Comparison of ENCODE assay signal across 8 cellular contexts in genomic region chr15:78035319-78035718, GRCh38. TPM values are rescaled to one million over a fixed set of nuclear protein-coding genes. Genes with fewer than 3 reads are reported as not detected.
A peak's percentile ranks its signal among the peaks of the same experiment; 100 is the strongest.
DNase-seq lines count a peak whose midpoint lies in the region; ATAC-seq, FAIRE-seq and TF ChIP-seq lines count a peak whose summit lies in the region.

No MANE protein-coding gene starts in this region.

- no peaks in the 10 kb centered on the region; the same call in 2 of the 3 replicates for H3K4me1 ChIP-seq in A549
- peaks cover 58% of the 10 kb centered on the region for H3K4me1 ChIP-seq in OCI-LY7 (ENCODE audit: insufficient read depth, low read length, poor library complexity, severe bottlenecking)
- H3K4me1 ChIP-seq in muscle layer of duodenum (ENCODE audit: control insufficient read depth in 1 of 2, insufficient read depth in 2 of 2, low read length in 2 of 2) = peaks cover 18 to 21% of the 10 kb centered on the region in 2 donors

- H2AFZ ChIP-seq in OCI-LY7 (ENCODE audit: low read length) = no peak overlapping the region

- BruUV-seq in OCI-LY7 (replicated peaks; lab: Mats Ljungman, UMichigan) = no TSS peak

- CTCF ChIA-PET in A549 (lab: Yijun Ruan, JAX) = interaction anchor here (0.9 to 2.7 kb wide), 9 partner anchors 11 to 273 kb away, joined by 3 to 8 read pairs (median 4); no protein-coding TSS in a partner anchor
- CTCF ChIA-PET in OCI-LY7 (lab: Charles Lee; ENCODE audit: unreplicated experiment) = interaction anchor here (0.9 to 1.7 kb wide), 3 partner anchors 15 to 24 kb away, joined by 3 to 4 read pairs (median 3); no protein-coding TSS in a partner anchor

- ATAC-seq in A549 (no peak), GM19328 (IDR thresholded peaks at IDR 0.05; ENCODE audit: unreplicated experiment) (no peak)

- TF ChIP-seq RAD21 in A549 (conservative IDR thresholded peaks at IDR 0.05 in 1 of 2, IDR thresholded peaks at IDR 0.05 in 1 of 2) = no peak

- DNase-seq in A549 (ENCODE audit: low read depth in 1 of 2, low spot score in 1 of 2) (no peak), OCI-LY7 (ENCODE audit: low spot score) (no peak), cardiac fibroblast (ENCODE audit: low read depth in 2 of 2) (peak; percentile 41 to 47), ACHN (no peak), MG63 (no peak), NCI-H446 treated with DMSO at 0.1 percent for 48 hours (lab: John Stamatoyannopoulos, UW) (no peak)

- H3K27me3 ChIP-seq in muscle layer of duodenum (ENCODE audit: low read depth, low read length) = no peaks in the 10 kb centered on the region
- no peaks in the 10 kb centered on the region for H3K27me3 ChIP-seq in MG63

- no peak overlapping the region for H3K4me2 ChIP-seq in A549
- H3K4me2 ChIP-seq in OCI-LY7 (ENCODE audit: low read length) = peak overlapping the region; percentile 54

- TF ChIP-seq CTCF in A549 (IDR thresholded peaks at IDR 0.05) (no peak), OCI-LY7 (conservative IDR thresholded peaks at IDR 0.05; ENCODE audit: low read length) (no peak), cardiac fibroblast (IDR thresholded peaks at IDR 0.05; ENCODE audit: low read depth, low read length) (no peak)

- H3K27ac ChIP-seq in A549 (no peak overlapping the region), OCI-LY7 (ENCODE audit: low read depth, low read length, poor library complexity, severe bottlenecking) (peak overlapping the region; percentile 33), muscle layer of duodenum (ENCODE audit: low read length) (peak overlapping the region; percentile 53)

- no peaks in the 10 kb centered on the region; the same call in 1 of the 2 replicates for H4K20me1 ChIP-seq in OCI-LY7 (ENCODE audit: insufficient read depth, low read length)

- 87% methylated on average over 4 of the region's 4 CpGs for WGBS in A549 (ENCODE audit: missing lambda C conversion rate)

- H3K4me3 ChIP-seq in A549 (no peak overlapping the region), OCI-LY7 (ENCODE audit: low read depth, low read length, poor library complexity, severe bottlenecking) (no peak overlapping the region), cardiac fibroblast (replicated peaks in 1 of 2; ENCODE audit: low read depth in 2 of 2, low read length in 2 of 2) (no peak overlapping the region), muscle layer of duodenum (ENCODE audit: low read depth in 1 of 2, low read length in 2 of 2) (no peak overlapping the region), MG63 (no peak overlapping the region)

- H3K36me3 ChIP-seq in OCI-LY7 (ENCODE audit: insufficient read depth, low read length) (peaks cover 41% of the 10 kb centered on the region; the same call in 1 of the 2 replicates), muscle layer of duodenum (ENCODE audit: control insufficient read depth in 1 of 2, insufficient read depth in 2 of 2, low read length in 2 of 2) (peaks cover 0 to 6% of the 10 kb centered on the region in 2 donors), MG63 (peaks cover 19% of the 10 kb centered on the region)

- no peak for FAIRE-seq in A549 (lab: Jason Lieb, UNC)

- no peaks in the 10 kb centered on the region for H3K9me2 ChIP-seq in OCI-LY7 (ENCODE audit: insufficient read depth, low read length)

- no peak for TF ChIP-seq EP300 in A549 (IDR thresholded peaks at IDR 0.05)

- intact Hi-C loops in OCI-LY7 (cut with micrococcal nuclease; ENCODE audit: unreplicated experiment) = no loop called here

- H3K79me2 ChIP-seq in OCI-LY7 (ENCODE audit: insufficient read depth, low read depth, low read length) = no peaks in the 10 kb centered on the region

- H3K9me3 ChIP-seq in A549 = no peaks in the 10 kb centered on the region
- H3K9me3 ChIP-seq in OCI-LY7 (ENCODE audit: low read length) = no peaks in the 10 kb centered on the region
- H3K9me3 ChIP-seq in muscle layer of duodenum (ENCODE audit: control insufficient read depth in 1 of 2, low read length in 2 of 2) = no peaks in the 10 kb centered on the region
- peaks cover 3% of the 10 kb centered on the region; the same call in 1 of the 2 replicates for H3K9me3 ChIP-seq in MG63

- POLR2A ChIA-PET in A549 (lab: Yijun Ruan, JAX) (no interaction called here), OCI-LY7 (lab: Charles Lee) (interaction anchor here (0.8 to 4.7 kb wide), 6 partner anchors 7 to 32 kb away, joined by 3 to 17 read pairs (median 6); no protein-coding TSS in a partner anchor)

- in situ Hi-C loops in ACHN (cut with HindIII; ENCODE audit: low pct_ligation_motif_present, low pct_unique_long_range_greater_than_20kb, low sequenced_read_pairs) = no loop called here

- no peak for TF ChIP-seq POLR2A in A549 (IDR thresholded peaks at IDR 0.05; ENCODE audit: low read length)

TF ChIP-seq in A549, 52 proteins besides CTCF, POLR2A, EP300 and RAD21:
- TF ChIP-seq, protein P1, sequence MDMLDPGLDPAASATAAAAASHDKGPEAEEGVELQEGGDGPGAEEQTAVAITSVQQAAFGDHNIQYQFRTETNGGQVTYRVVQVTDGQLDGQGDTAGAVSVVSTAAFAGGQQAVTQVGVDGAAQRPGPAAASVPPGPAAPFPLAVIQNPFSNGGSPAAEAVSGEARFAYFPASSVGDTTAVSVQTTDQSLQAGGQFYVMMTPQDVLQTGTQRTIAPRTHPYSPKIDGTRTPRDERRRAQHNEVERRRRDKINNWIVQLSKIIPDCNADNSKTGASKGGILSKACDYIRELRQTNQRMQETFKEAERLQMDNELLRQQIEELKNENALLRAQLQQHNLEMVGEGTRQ (IDR thresholded peaks at IDR 0.05) = no peak
- no peak for TF ChIP-seq RARB (CRISPR knock-in tag; IDR thresholded peaks at IDR 0.05)
- TF ChIP-seq RNF2 (IDR thresholded peaks at IDR 0.05; ENCODE audit: borderline replicate concordance, low read depth) = no peak
- peak; percentile 86 for TF ChIP-seq MAFK (IDR thresholded peaks at IDR 0.05; ENCODE audit: partially characterized antibody)

RNA-seq across cellular contexts. Expression of gene TBC1D2B, which starts 42.2 kb away (rescaled TPM):
- polyA plus RNA-seq in A549 (2011; rRNA removed) = 13.9 and 14.9 TPM in 2 replicates
- 9.4 and 11.8 TPM in 2 replicates for polyA plus RNA-seq in A549 (2012; cell fraction: cytosol; rRNA removed)
- polyA plus RNA-seq in A549 (2012; cell fraction: nucleus; rRNA removed) = 34.3 and 50.0 TPM in 2 replicates
- 11.4 to 13.6 TPM (median 12.6 TPM) in 3 replicates for polyA plus RNA-seq in A549 (2017; fragmentation: RNase III; extraction: RNeasy Plus Mini Kit Qiagen cat#74134 plus additional on column Dnase treatment)
- polyA minus RNA-seq in A549 (2011; rRNA and poly(A)+ RNA removed) = 18.8 and 19.0 TPM in 2 replicates
- total RNA-seq in OCI-LY7 (2014; rRNA removed; shearing (Covaris generic)) = 22.8 and 30.9 TPM in 2 replicates
- 38.2 and 41.5 TPM in 2 replicates for total RNA-seq in OCI-LY7 (2022)
- 30.6 and 31.4 TPM in 2 replicates for total RNA-seq in MG63 (2014; rRNA removed; shearing (Covaris generic); ENCODE audit: low replicate concordance)

RNA-seq across cellular contexts. Expression of gene SH2D7, which starts 57.0 kb away (rescaled TPM):
- not detected in 2 replicates for polyA plus RNA-seq in A549 (2011; rRNA removed)
- polyA plus RNA-seq in A549 (2012; cell fraction: cytosol; rRNA removed) = not detected in 2 replicates
- polyA plus RNA-seq in A549 (2012; cell fraction: nucleus; rRNA removed) = not detected in 2 replicates
- not detected in 3 replicates for polyA plus RNA-seq in A549 (2017; fragmentation: RNase III; extraction: RNeasy Plus Mini Kit Qiagen cat#74134 plus additional on column Dnase treatment)
- polyA minus RNA-seq in A549 (2011; rRNA and poly(A)+ RNA removed) = not detected in 2 replicates
- total RNA-seq in OCI-LY7 (2014; rRNA removed; shearing (Covaris generic)) = not detected in 2 replicates
- total RNA-seq in OCI-LY7 (2022) = not detected in 2 replicates
- total RNA-seq in MG63 (2014; rRNA removed; shearing (Covaris generic); ENCODE audit: low replicate concordance) = not detected in 2 replicates

Comparison
In these comparisons a context has a peak if more than half of its experiments do, and no peak if none do; other contexts are left out.
1. DNase-seq: peak in cardiac fibroblast (2 of 2); none in A549 (0 of 2), OCI-LY7 (single experiment), ACHN (single experiment), MG63 (single experiment) and NCI-H446 treated with DMSO at 0.1 percent for 48 hours (single experiment).
2. H3K27ac ChIP-seq: peak in OCI-LY7 (single experiment) and muscle layer of duodenum (single experiment); none in A549 (0 of 2).